10 cellular contexts compared by ENCODE assay signal in the genomic region with DNA sequence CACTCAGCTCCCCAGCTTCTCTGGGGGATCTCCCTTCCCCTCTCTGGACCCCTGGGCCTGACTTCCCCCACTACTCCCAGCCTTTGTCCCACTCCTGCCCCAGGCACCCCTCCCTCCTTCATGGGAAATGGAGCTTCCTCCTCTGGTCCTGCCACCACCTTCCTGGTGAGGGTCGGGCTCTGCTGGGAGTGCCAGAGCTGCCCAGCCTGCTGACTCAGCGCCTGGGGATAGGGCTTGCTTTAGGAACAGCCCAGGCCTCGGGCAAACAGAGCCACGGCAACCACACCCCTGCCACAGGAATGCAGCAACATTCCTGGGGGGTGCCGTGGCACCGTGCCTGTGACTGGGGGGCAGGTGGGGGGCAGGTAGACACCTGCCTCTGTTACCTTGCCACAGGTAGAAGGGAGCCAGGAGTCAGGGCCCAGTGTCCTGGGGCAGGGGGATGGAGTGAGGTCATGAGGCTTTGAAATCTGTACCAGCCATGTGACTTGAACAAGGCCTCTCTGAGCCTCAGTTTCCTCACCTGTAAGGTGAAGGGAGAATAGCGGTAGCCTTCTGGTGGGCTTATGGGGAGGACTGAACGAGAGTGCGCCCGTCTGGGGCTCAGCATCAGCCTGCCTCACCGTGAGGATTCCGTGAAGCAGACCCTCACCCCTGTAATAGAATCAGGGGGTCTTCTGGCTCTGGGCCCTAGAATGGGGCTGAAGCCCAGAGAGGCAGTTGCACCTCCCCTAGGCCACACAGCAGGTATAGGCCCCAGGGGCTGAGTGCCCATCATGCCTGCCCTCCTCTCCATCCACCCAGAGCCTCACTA. TPM values are rescaled to one million over a fixed set of nuclear protein-coding genes. Genes with fewer than 3 reads are reported as not detected.
A peak's percentile ranks its signal among the peaks of the same experiment; 100 is the strongest.
DNase-seq lines count a peak whose midpoint lies in the region; ATAC-seq and TF ChIP-seq lines count a peak whose summit lies in the region.
"Had no signal": no experiment of that assay in that cellular context is flagged by ENCODE, and none has a peak within 500 bp of the region (broad histone marks: within the 10 kb centered on the region; RNA-seq: fewer than 3 reads in every experiment).

No MANE protein-coding gene starts in this region.

- H2AFZ ChIP-seq in osteoblast (ENCODE audit: low read length): no peak overlapping the region

- H3K27ac ChIP-seq in esophagus (ENCODE audit: low read depth in 2 of 2, low read length in 1 of 2) (peak overlapping the region; percentile 90 to 97), osteoblast (ENCODE audit: low read depth, low read length) (peak overlapping the region; percentile 63)
- H3K27ac ChIP-seq: left ventricle myocardium inferior had no signal

- H3K4me3 Mint-ChIP-seq in naive thymus-derived CD8-positive, alpha-beta T cell: no peak overlapping the region
- H3K4me3 Mint-ChIP-seq in natural killer cell treated with Interleukin-12 subunit alpha and Interleukin-12 subunit beta and Interleukin-15 and Interleukin-18, amount 100 ng/mL, for 72 hours: no peak overlapping the region

- H3K9me3 Mint-ChIP-seq in naive thymus-derived CD8-positive, alpha-beta T cell: no peaks in the 10 kb centered on the region
- H3K9me3 Mint-ChIP-seq in natural killer cell treated with Interleukin-12 subunit alpha and Interleukin-12 subunit beta and Interleukin-15 and Interleukin-18, amount 100 ng/mL, for 72 hours: no peaks in the 10 kb centered on the region

- no peaks in the 10 kb centered on the region for H3K79me2 ChIP-seq in osteoblast (ENCODE audit: insufficient read depth, low read length)

- no peaks in the 10 kb centered on the region for H3K36me3 Mint-ChIP-seq in naive thymus-derived CD8-positive, alpha-beta T cell
- no peaks in the 10 kb centered on the region for H3K36me3 Mint-ChIP-seq in natural killer cell treated with Interleukin-12 subunit alpha and Interleukin-12 subunit beta and Interleukin-15 and Interleukin-18, amount 100 ng/mL, for 72 hours

- in situ Hi-C loops in Caki2 (cut with HindIII; ENCODE audit: low pct_unique_long_range_greater_than_20kb, low sequenced_read_pairs): no loop called here

- ATAC-seq in naive thymus-derived CD8-positive, alpha-beta T cell: no peak
- no peak for ATAC-seq in natural killer cell treated with Interleukin-12 subunit alpha and Interleukin-12 subunit beta and Interleukin-15 and Interleukin-18, amount 100 ng/mL, for 72 hours

- POLR2A ChIA-PET in naive thymus-derived CD8-positive, alpha-beta T cell (lab: Charles Lee): no interaction called here

- H3K9me3 ChIP-seq in esophagus (ENCODE audit: control insufficient read depth in 2 of 2, insufficient read depth in 1 of 2, low read depth in 1 of 2, low read length in 1 of 2): no peaks in the 10 kb centered on the region
- no peaks in the 10 kb centered on the region for H3K9me3 ChIP-seq in osteoblast (ENCODE audit: low read depth, low read length)
- H3K9me3 ChIP-seq: left ventricle myocardium inferior had no signal

- peak overlapping the region; percentile 11 for H3K4me2 ChIP-seq in osteoblast (ENCODE audit: insufficient read depth, low read length)

- H3K4me1 Mint-ChIP-seq in naive thymus-derived CD8-positive, alpha-beta T cell: peaks cover 4 to 12% (median 10%) of the 10 kb centered on the region in 4 donors
- peaks cover 7 to 10% of the 10 kb centered on the region in 2 donors for H3K4me1 Mint-ChIP-seq in natural killer cell treated with Interleukin-12 subunit alpha and Interleukin-12 subunit beta and Interleukin-15 and Interleukin-18, amount 100 ng/mL, for 72 hours (ENCODE audit: low read depth in 2 of 2)

- H3K36me3 ChIP-seq in esophagus (ENCODE audit: control insufficient read depth in 2 of 2, insufficient read depth in 2 of 2, low read length in 1 of 2) (no peaks in the 10 kb centered on the region), osteoblast (ENCODE audit: insufficient read depth, low read length) (no peaks in the 10 kb centered on the region)
- H3K36me3 ChIP-seq: left ventricle myocardium inferior had no signal

- no peaks in the 10 kb centered on the region for H3K27me3 ChIP-seq in esophagus (ENCODE audit: control insufficient read depth in 1 of 2, insufficient read depth in 2 of 2, low read length in 2 of 2)
- no peaks in the 10 kb centered on the region for H3K27me3 ChIP-seq in osteoblast (ENCODE audit: insufficient read depth, low read length)

- DNase-seq in Caki2 (ENCODE audit: low read depth) (peak; percentile 91), RKO (ENCODE audit: low spot score) (peak; percentile 23), osteoblast (ENCODE audit: insufficient read length, low spot score, missing footprints) (peak; percentile 96), T-helper 1 cell (no peak)
- DNase-seq in naive thymus-derived CD8-positive, alpha-beta T cell: no peak
- no peak for DNase-seq in natural killer cell treated with Interleukin-12 subunit alpha and Interleukin-12 subunit beta and Interleukin-15 and Interleukin-18, amount 100 ng/mL, for 72 hours (ENCODE audit: low spot score)
- no peak for DNase-seq in effector CD4-positive, alpha-beta T cell
- DNase-seq: activated naive CD4-positive, alpha-beta T cell treated with anti-CD3 and anti-CD28 coated beads, Interleukin-2, amount 50 U/mL, for 16 hours; left ventricle myocardium inferior had no signal

- no peak overlapping the region for H3K27ac Mint-ChIP-seq in naive thymus-derived CD8-positive, alpha-beta T cell
- no peak overlapping the region for H3K27ac Mint-ChIP-seq in natural killer cell treated with Interleukin-12 subunit alpha and Interleukin-12 subunit beta and Interleukin-15 and Interleukin-18, amount 100 ng/mL, for 72 hours

- H3K27me3 Mint-ChIP-seq in naive thymus-derived CD8-positive, alpha-beta T cell: peaks cover 0 to 8% (median 2%) of the 10 kb centered on the region in 5 donors
- peaks cover 7 to 30% of the 10 kb centered on the region in 2 donors for H3K27me3 Mint-ChIP-seq in natural killer cell treated with Interleukin-12 subunit alpha and Interleukin-12 subunit beta and Interleukin-15 and Interleukin-18, amount 100 ng/mL, for 72 hours

- no peaks in the 10 kb centered on the region for H4K20me1 ChIP-seq in osteoblast (ENCODE audit: insufficient read depth, low read length)

- no peak for TF ChIP-seq CTCF in osteoblast (IDR thresholded peaks at IDR 0.05; ENCODE audit: extremely low read depth, low read depth, low read length)

- H3K4me1 ChIP-seq in esophagus (ENCODE audit: control insufficient read depth in 2 of 2, insufficient read depth in 2 of 2, low read length in 1 of 2): peaks cover 19 to 43% of the 10 kb centered on the region in 2 donors
- H3K4me1 ChIP-seq in osteoblast (ENCODE audit: insufficient read depth, low read length): peaks cover 45% of the 10 kb centered on the region

- H3K4me3 ChIP-seq in esophagus (ENCODE audit: low read depth in 1 of 2, low read length in 2 of 2): peak overlapping the region in 1 of 2 donors; percentile 0
- H3K4me3 ChIP-seq in osteoblast (ENCODE audit: insufficient read depth, low read length): no peak overlapping the region
- H3K4me3 ChIP-seq: left ventricle myocardium inferior had no signal

- 51 to 58% methylated on average over 12 of the region's 12 CpGs for WGBS in esophagus, 2 donors

RNA-seq across cellular contexts. Expression of a gene that starts 17.8 kb away (rescaled TPM):
- 64.0 and 81.3 TPM in 2 replicates for total RNA-seq in Caki2 (2014; rRNA removed; shearing (Covaris generic); ENCODE audit: low replicate concordance)
- 100 to 1,000 TPM; 111 to 133 TPM for polyA plus RNA-seq in esophagus
- total RNA-seq in osteoblast: 13.3 and 21.0 TPM in 2 replicates
- total RNA-seq in naive thymus-derived CD8-positive, alpha-beta T cell: not detected
- polyA plus RNA-seq in naive thymus-derived CD8-positive, alpha-beta T cell: not detected
- not detected for total RNA-seq in natural killer cell treated with Interleukin-12 subunit alpha and Interleukin-12 subunit beta and Interleukin-15 and Interleukin-18, amount 100 ng/mL, for 72 hours

RNA-seq across cellular contexts. Expression of a gene that starts 38.8 kb away (rescaled TPM):
- 26.2 and 26.4 TPM in 2 replicates for total RNA-seq in Caki2 (2014; rRNA removed; shearing (Covaris generic); ENCODE audit: low replicate concordance)
- polyA plus RNA-seq in esophagus: 10 to 100 TPM; 20.1 to 31.1 TPM
- 5.9 and 6.5 TPM in 2 replicates for total RNA-seq in osteoblast
- total RNA-seq in naive thymus-derived CD8-positive, alpha-beta T cell: 10 to 100 TPM; 11.9 to 12.7 TPM
- 1 to 10 TPM; 6.4 to 8.9 (median 7.7) TPM for polyA plus RNA-seq in naive thymus-derived CD8-positive, alpha-beta T cell
- total RNA-seq in natural killer cell treated with Interleukin-12 subunit alpha and Interleukin-12 subunit beta and Interleukin-15 and Interleukin-18, amount 100 ng/mL, for 72 hours: 10 to 100 TPM; 13.0 to 14.0 TPM

Comparison
In these comparisons a context has a peak if more than half of its experiments do, and no peak if none do; other contexts are left out.
1. DNase-seq: peak in Caki2 (single experiment), RKO (single experiment) and osteoblast (single experiment); none in naive thymus-derived CD8-positive, alpha-beta T cell (0 of 10), T-helper 1 cell (0 of 5), natural killer cell treated with Interleukin-12 subunit alpha and Interleukin-12 subunit beta and Interleukin-15 and Interleukin-18, amount 100 ng/mL, for 72 hours (single experiment) and effector CD4-positive, alpha-beta T cell (single experiment).
2. RNA of a gene that starts 17.8 kb away (total RNA-seq): 64.0 to 81.3 TPM in Caki2 and 13.3 to 21.0 TPM in osteoblast; not detected in naive thymus-derived CD8-positive, alpha-beta T cell and not detected in natural killer cell treated with Interleukin-12 subunit alpha and Interleukin-12 subunit beta and Interleukin-15 and Interleukin-18, amount 100 ng/mL, for 72 hours; every median in the first group is over 10 times any median in the second.